ENCODE assay signal across 8 cellular contexts in the genomic region with DNA sequence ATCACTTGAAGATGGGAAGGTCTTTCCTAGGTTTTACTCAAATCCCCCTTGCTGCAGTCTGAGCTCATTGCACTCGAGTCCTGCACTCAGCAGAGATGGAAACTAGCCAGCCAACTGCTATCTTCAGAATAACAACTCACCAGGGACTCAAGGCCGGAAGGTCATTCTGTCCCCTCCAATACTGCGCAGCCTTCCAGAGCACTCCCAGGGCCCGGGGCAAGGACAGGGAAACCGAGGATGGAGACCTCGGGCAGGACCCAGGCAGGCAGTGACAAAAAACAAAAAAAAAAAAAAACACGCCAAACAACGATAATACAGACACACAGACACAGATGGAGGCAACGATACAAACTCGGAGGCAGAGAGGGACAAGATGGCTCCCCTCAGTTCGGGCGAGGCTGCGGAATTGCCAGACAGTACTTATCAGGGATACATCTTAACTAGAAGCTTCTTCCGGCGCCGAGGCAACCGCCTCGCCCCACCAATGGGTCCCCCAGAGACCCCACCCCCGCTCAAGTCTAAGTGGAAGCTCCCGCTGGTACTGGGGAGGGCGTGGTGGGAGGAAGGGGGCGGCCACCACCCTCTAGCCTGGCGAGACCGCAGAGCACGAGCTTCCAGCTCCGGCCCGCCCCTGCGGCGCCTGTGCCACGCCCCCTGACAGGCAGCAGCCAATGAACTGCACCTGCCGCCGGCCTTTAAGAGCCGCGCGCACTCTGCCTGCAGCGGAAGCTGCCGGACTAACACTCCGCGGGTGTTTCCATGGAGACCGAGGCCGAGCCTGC. TPM values are rescaled to one million over a fixed set of nuclear protein-coding genes. Genes with fewer than 3 reads are reported as not detected.
DNase-seq lines count a peak whose midpoint lies in the region; ATAC-seq and TF ChIP-seq lines count a peak whose summit lies in the region.

No MANE protein-coding gene starts in this region.

- POLR2A ChIA-PET in activated B cell treated with CpG ODN at 0.5 μM for 24 hours (lab: Charles Lee) = interaction anchor here (0.6 to 2.5 kb wide), 9 partner anchors 9 to 1736 kb away, joined by 3 to 30 read pairs (median 7); partner anchors contain the start of genes ELL3, MAPKBP1, TP53BP1 and TUBGCP4

- peak overlapping the region; percentile 94 for H3K27ac Mint-ChIP-seq in activated B cell treated with CpG ODN at 0.5 μM for 24 hours

- peak; percentile 97 for DNase-seq in AG09319 (ENCODE audit: extremely low read depth, low read depth)
- peak; percentile 92 for DNase-seq in NCI-H226
- peak; percentile 96 for DNase-seq in activated B cell treated with CpG ODN at 0.5 μM for 24 hours
- peak; percentile 97 for DNase-seq in central memory CD4-positive, alpha-beta T cell
- peak; percentile 99 for DNase-seq in iris pigment epithelial cell (ENCODE audit: low read depth)
- peak; percentile 89 to 95 for DNase-seq in stimulated activated CD4-positive, alpha-beta T cell treated with anti-CD3 and anti-CD28 coated beads, Interleukin-12 subunit alpha, Interleukin-12 subunit beta, amount 100 ng/mL, for 24 hours (ENCODE audit: low read depth in 2 of 2)

- peaks cover 14% of the 10 kb centered on the region for H3K4me1 Mint-ChIP-seq in activated B cell treated with CpG ODN at 0.5 μM for 24 hours

- TF ChIP-seq CTCF in AG09319 (IDR thresholded peaks at IDR 0.05; ENCODE audit: low read depth, low read length) (peak; percentile 35), activated B cell treated with CpG ODN at 0.5 μM for 24 hours (IDR thresholded peaks at IDR 0.05) (no peak)

- H3K9me3 Mint-ChIP-seq in activated B cell treated with CpG ODN at 0.5 μM for 24 hours = peaks cover 3% of the 10 kb centered on the region

- CTCF ChIA-PET in activated B cell treated with CpG ODN at 0.5 μM for 24 hours (lab: Charles Lee) = no interaction called here

- intact Hi-C loops in activated B cell treated with CpG ODN at 0.5 μM for 24 hours (cut with micrococcal nuclease) = loop anchor here (1.0 to 10.0 kb wide), 6 partner anchors 17 to 916 kb away; partner anchors contain the start of genes CTDSPL2, LCMT2, MFAP1 and PDIA3

- H3K27me3 Mint-ChIP-seq in activated B cell treated with CpG ODN at 0.5 μM for 24 hours = peaks cover 8% of the 10 kb centered on the region

- peak overlapping the region; percentile 92 for H3K4me3 Mint-ChIP-seq in activated B cell treated with CpG ODN at 0.5 μM for 24 hours

- ATAC-seq in GM19023 (IDR thresholded peaks at IDR 0.05; ENCODE audit: unreplicated experiment) (peak; percentile 96), HG03196 (IDR thresholded peaks at IDR 0.05; ENCODE audit: unreplicated experiment) (peak; percentile 97), activated B cell treated with CpG ODN at 0.5 μM for 24 hours (ENCODE audit: low read depth) (peak; percentile 96)

- H3K36me3 Mint-ChIP-seq in activated B cell treated with CpG ODN at 0.5 μM for 24 hours (ENCODE audit: low read depth) = peaks cover 4% of the 10 kb centered on the region

RNA-seq across cellular contexts. Expression of gene MAP1A, which starts 7.0 kb away (rescaled TPM):
- total RNA-seq in activated B cell treated with CpG ODN at 0.5 μM for 24 hours = 0.11 and 0.12 TPM in 2 replicates

RNA-seq across cellular contexts. Expression of gene TP53BP1, which starts 17.5 kb away (rescaled TPM):
- 53.9 and 54.6 TPM in 2 replicates for total RNA-seq in activated B cell treated with CpG ODN at 0.5 μM for 24 hours

Comparison
In these comparisons a context has a peak if more than half of its experiments do, and no peak if none do; other contexts are left out.
1. Peak in every context shown above with its lines: DNase-seq and ATAC-seq.